27 cellular contexts compared by ENCODE assay signal in genomic region chr19:2927032-2927430, GRCh38. TPM values are rescaled to one million over a fixed set of nuclear protein-coding genes. Genes with fewer than 3 reads are reported as not detected.
"Had no signal": no experiment of that assay in that cellular context is flagged by ENCODE, and none has a peak within 500 bp of the region (broad histone marks: within the 10 kb centered on the region; RNA-seq: fewer than 3 reads in every experiment).

No MANE protein-coding gene starts in this region.

- H3K4me3 ChIP-seq: ovary, psoas muscle, right lobe of liver, sigmoid colon, stomach, tibial artery, transverse colon, upper lobe of right lung, uterus had no signal

- H3K9ac ChIP-seq: parathyroid adenoma had no signal

- H2AFZ ChIP-seq: parathyroid adenoma had no signal

- FAIRE-seq: small intestine had no signal

- H3K27me3 ChIP-seq: ovary, right lobe of liver, sigmoid colon, stomach, tibial artery, transverse colon, upper lobe of right lung, uterus had no signal

- H3K9me3 ChIP-seq: ovary, uterus had no signal

- H3K4me1 ChIP-seq: psoas muscle, tibial artery, upper lobe of right lung, uterus had no signal

- H3K36me3 ChIP-seq: ovary, right lobe of liver, sigmoid colon, upper lobe of right lung, uterus had no signal

- ATAC-seq: naive thymus-derived CD8-positive, alpha-beta T cell; psoas muscle; stimulated activated effector memory CD8-positive, alpha-beta T cell treated with anti-CD3 and anti-CD28 coated beads, Interleukin-12 subunit alpha, Interleukin-12 subunit beta, amount 100 ng/mL, for 72 hours; stimulated activated naive B cell treated with anti-CD40 and anti-IgM and Interleukin-4, amounts not matched to agents 10 μg/mL and 1 μg/mL and 100 μg/mL, for 72 hours had no signal

- DNase-seq: naive thymus-derived CD8-positive, alpha-beta T cell; nephron progenitor cell; occipital lobe; ovary; psoas muscle; right lobe of liver; sigmoid colon; small intestine; stimulated activated CD4-positive, alpha-beta T cell treated with anti-CD3 and anti-CD28 coated beads, Interleukin-15, amount 100 ng/mL, for 24 hours; stimulated activated CD4-positive, alpha-beta T cell treated with anti-CD3 and anti-CD28 coated beads, Interleukin-2, amount 100 ng/mL, for 24 hours; stimulated activated CD4-positive, alpha-beta T cell treated with anti-CD3 and anti-CD28 coated beads, Interleukin-2, amount 100 ng/mL, for 48 hours; stimulated activated CD4-positive, alpha-beta T cell treated with anti-CD3 and anti-CD28 coated beads, Interleukin-4, amount 100 ng/mL, for 24 hours; stimulated activated naive B cell treated with anti-CD40 and anti-IgM and Interleukin-4, amounts not matched to agents 10 μg/mL and 1 μg/mL and 100 μg/mL, for 72 hours; stimulated activated naive CD4-positive, alpha-beta T cell treated with Interleukin-2 at 50 U/mL for 16 hours; stomach; tibial artery; transverse colon; upper lobe of right lung; uterus had no signal

- H3K27ac ChIP-seq: ovary, parathyroid adenoma, psoas muscle, right lobe of liver, sigmoid colon, stomach, tibial artery, transverse colon, upper lobe of right lung, uterus had no signal

RNA-seq across cellular contexts. Expression of gene TLE6, which starts 50.3 kb away (rescaled TPM):
- total RNA-seq: skeletal muscle tissue, transverse colon had no signal

RNA-seq across cellular contexts. Expression of gene ZNF556, which starts 59.9 kb away (rescaled TPM):
- total RNA-seq: naive thymus-derived CD8-positive, alpha-beta T cell; natural killer cell treated with Interleukin-12 subunit alpha and Interleukin-12 subunit beta and Interleukin-15 and Interleukin-18, amount 100 ng/mL, for 72 hours; osteoblast; progenitor cell of endocrine pancreas; right lobe of liver; sigmoid colon; subcutaneous adipose tissue; transverse colon; upper lobe of right lung had no signal
- polyA plus RNA-seq: naive thymus-derived CD8-positive, alpha-beta T cell; right cardiac atrium; sigmoid colon had no signal
